13 cellular contexts compared by ENCODE assay signal in genomic region chr15:39584266-39584659, GRCh38. TPM values are rescaled to one million over a fixed set of nuclear protein-coding genes. Genes with fewer than 3 reads are reported as not detected.
DNase-seq lines count a peak whose midpoint lies in the region; ATAC-seq, FAIRE-seq and TF ChIP-seq lines count a peak whose summit lies in the region.
"Had no signal": no experiment of that assay in that cellular context is flagged by ENCODE, and none has a peak within 500 bp of the region (broad histone marks: within the 10 kb centered on the region; RNA-seq: fewer than 3 reads in every experiment).

No MANE protein-coding gene starts in this region.

- no peak for TF ChIP-seq CTCF in astrocyte (IDR thresholded peaks at IDR 0.05; ENCODE audit: insufficient read depth, low read depth, low read length)
- TF ChIP-seq CTCF in foreskin fibroblast (IDR thresholded peaks at IDR 0.05; ENCODE audit: low read depth, low read length): no peak

- H3K79me1 ChIP-seq in trophoblast cell (ENCODE audit: low read length): peaks cover 12% of the 10 kb centered on the region

- H2AK5ac ChIP-seq in trophoblast cell (ENCODE audit: low read length): no peak overlapping the region

- peak overlapping the region; percentile 98 for H3K4me3 Mint-ChIP-seq in astrocyte (ENCODE audit: unreplicated experiment)
- H3K4me3 Mint-ChIP-seq: nephron progenitor cell had no signal

- no peak overlapping the region for H3K23ac ChIP-seq in trophoblast cell (ENCODE audit: low read length)

- H3K18ac ChIP-seq in trophoblast cell (ENCODE audit: low read length): no peak overlapping the region

- no peak overlapping the region for H2BK120ac ChIP-seq in trophoblast cell (ENCODE audit: insufficient read depth, low read length, poor library complexity)

- H3K27ac Mint-ChIP-seq in astrocyte (ENCODE audit: unreplicated experiment): peak overlapping the region; percentile 49
- H3K27ac Mint-ChIP-seq: nephron progenitor cell had no signal

- no CpG with 5 or more reads among the region's 7 CpGs for WGBS in trophoblast cell (ENCODE audit: extremely low coverage, insufficient coverage, insufficient read length)

- peaks cover 83% of the 10 kb centered on the region for H4K20me1 ChIP-seq in astrocyte (ENCODE audit: insufficient read depth, low read length)

- DNase-seq in astrocyte (ENCODE audit: low read depth) (no peak), foreskin fibroblast (no peak), trophoblast cell (no peak), Kasumi-1 (lab: John Stamatoyannopoulos, UW) (no peak), retina (no peak), MV-4-11 (lab: John Stamatoyannopoulos, UW) (no peak)
- DNase-seq: activated CD4-positive, CD25-positive, alpha-beta regulatory T cell; kidney glomerular epithelial cell; nephron progenitor cell; stimulated activated CD4-positive, alpha-beta T cell treated with anti-CD3 and anti-CD28 coated beads, Interleukin-12 subunit alpha, Interleukin-12 subunit beta, amount 100 ng/mL, for 4 hours; SW 1271 had no signal

- peak overlapping the region; percentile 82 for H3K4me3 ChIP-seq in ACC112 (ENCODE audit: low read depth, low read length)
- peak overlapping the region; percentile 94 for H3K4me3 ChIP-seq in astrocyte (ENCODE audit: insufficient read depth, low read depth, low read length)
- peak overlapping the region; percentile 83 to 97 for H3K4me3 ChIP-seq in foreskin fibroblast (ENCODE audit: low read depth in 1 of 2, low read length in 2 of 2)
- H3K4me3 ChIP-seq in trophoblast cell (ENCODE audit: low read depth, low read length): no peak overlapping the region

- H3K36me3 ChIP-seq in ACC112 (ENCODE audit: insufficient read depth, low read length): peaks cover 65% of the 10 kb centered on the region
- H3K36me3 ChIP-seq in astrocyte (ENCODE audit: insufficient read depth, low read length): peaks cover 69% of the 10 kb centered on the region
- peaks cover 43 to 60% of the 10 kb centered on the region in 2 experiments for H3K36me3 ChIP-seq in trophoblast cell (ENCODE audit: control insufficient read depth in 1 of 2, insufficient read depth in 2 of 2, low read length in 2 of 2)

- H4K12ac ChIP-seq in trophoblast cell (ENCODE audit: low read depth, low read length): no peak overlapping the region

- H3K4me1 ChIP-seq in ACC112 (ENCODE audit: control insufficient read depth, insufficient read depth, low read length, unreplicated experiment) (peaks cover 47% of the 10 kb centered on the region), astrocyte (ENCODE audit: insufficient read depth, low read length) (peaks cover 52% of the 10 kb centered on the region), trophoblast cell (ENCODE audit: control insufficient read depth in 1 of 2, insufficient read depth in 2 of 2, low read length in 2 of 2) (peaks cover 12 to 16% of the 10 kb centered on the region in 2 experiments)

- no peak overlapping the region for H3K14ac ChIP-seq in trophoblast cell (ENCODE audit: low read length)

- H3K4me1 Mint-ChIP-seq in astrocyte (ENCODE audit: low read depth, unreplicated experiment): peaks cover 48% of the 10 kb centered on the region

- no peaks in the 10 kb centered on the region for H3K9me3 ChIP-seq in astrocyte (ENCODE audit: insufficient read depth, low read depth, low read length)
- peaks cover 4% of the 10 kb centered on the region for H3K9me3 ChIP-seq in trophoblast cell (ENCODE audit: insufficient read depth, low read depth, low read length)

- peak overlapping the region; percentile 94 for H3K4me2 ChIP-seq in astrocyte (ENCODE audit: low read length)
- peak overlapping the region; percentile 55 for H3K4me2 ChIP-seq in trophoblast cell (ENCODE audit: low read length)

- peaks cover 24% of the 10 kb centered on the region for H3K36me3 Mint-ChIP-seq in astrocyte (ENCODE audit: low read depth, unreplicated experiment)

- no peak overlapping the region for H2BK12ac ChIP-seq in trophoblast cell (ENCODE audit: low read length)

- H3K27me3 Mint-ChIP-seq in astrocyte (ENCODE audit: low read depth, unreplicated experiment): no peaks in the 10 kb centered on the region

- no peak overlapping the region for H2BK5ac ChIP-seq in trophoblast cell (ENCODE audit: low read depth, low read length, poor library complexity)

- ATAC-seq in HG02840 (IDR thresholded peaks at IDR 0.05; ENCODE audit: low FRiP score, unreplicated experiment): no peak

- H3K9ac ChIP-seq in astrocyte (ENCODE audit: low read length): peak overlapping the region; percentile 96
- H3K9ac ChIP-seq in trophoblast cell (ENCODE audit: low read length): no peak overlapping the region

- H3K79me2 ChIP-seq in ACC112 (ENCODE audit: control insufficient read depth, insufficient read depth, low read length, unreplicated experiment) (peaks cover 53% of the 10 kb centered on the region), astrocyte (ENCODE audit: insufficient read depth, low read length) (peaks cover 47% of the 10 kb centered on the region), trophoblast cell (ENCODE audit: control insufficient read depth, insufficient read depth, low read length, poor library complexity) (peaks cover 16% of the 10 kb centered on the region)

- no peak overlapping the region for H2AFZ ChIP-seq in ACC112 (ENCODE audit: low read length, unreplicated experiment)
- H2AFZ ChIP-seq in astrocyte (ENCODE audit: low read depth, low read length): no peak overlapping the region
- no peak overlapping the region for H2AFZ ChIP-seq in trophoblast cell (ENCODE audit: insufficient read depth, low read length, poor library complexity)

- H3K27ac ChIP-seq in ACC112 (ENCODE audit: low read depth, low read length): 0 out of 2 replicates have a peak overlapping the region, but pooled peaks have one; percentile 4
- no peak overlapping the region for H3K27ac ChIP-seq in astrocyte (ENCODE audit: low read depth, low read length)
- no peak overlapping the region for H3K27ac ChIP-seq in trophoblast cell (ENCODE audit: low read depth, low read length)

- H4K91ac ChIP-seq in trophoblast cell (ENCODE audit: low read depth, low read length): no peak overlapping the region

- H3K4ac ChIP-seq in trophoblast cell (ENCODE audit: low read depth, low read length): no peak overlapping the region

- H3K9me3 Mint-ChIP-seq in astrocyte (ENCODE audit: unreplicated experiment): no peaks in the 10 kb centered on the region
- H3K9me3 Mint-ChIP-seq: nephron progenitor cell had no signal

- H3K27me3 ChIP-seq in ACC112 (ENCODE audit: insufficient read depth, low read length) (no peaks in the 10 kb centered on the region), astrocyte (ENCODE audit: insufficient read depth, low read length) (no peaks in the 10 kb centered on the region), trophoblast cell (ENCODE audit: insufficient read depth, low read length) (no peaks in the 10 kb centered on the region)

- H4K8ac ChIP-seq in trophoblast cell (ENCODE audit: low read depth, low read length): no peak overlapping the region

- no peak for FAIRE-seq in astrocyte (lab: Jason Lieb, UNC)

RNA-seq across cellular contexts. Expression of gene THBS1, which starts 3.4 kb away (rescaled TPM):
- 720 and 820 TPM in 2 replicates for total RNA-seq in astrocyte
- polyA plus RNA-seq in trophoblast cell (2013): 80.1 and 91.6 TPM in 2 replicates
